In genomic region chr3:155184027-155184426, GRCh38 we compare ENCODE assay signal across 18 cellular contexts.
DNase-seq lines count a peak whose midpoint lies in the region; ATAC-seq and TF ChIP-seq lines count a peak whose summit lies in the region.
"Had no signal": no experiment of that assay in that cellular context is flagged by ENCODE, and none has a peak within 500 bp of the region (broad histone marks: within the 10 kb centered on the region; RNA-seq: fewer than 3 reads in every experiment).

No MANE protein-coding gene starts in this region.

- no peak overlapping the region for H2AK9ac ChIP-seq in IMR-90 (replicated peaks; ENCODE audit: low read depth, low read length, poor library complexity)

- no peaks in the 10 kb centered on the region for H4K20me1 ChIP-seq in IMR-90 (ENCODE audit: insufficient read depth, low read length)

- no peak overlapping the region for H3K4ac ChIP-seq in IMR-90 (ENCODE audit: low read depth, low read length)

- peaks cover 3% of the 10 kb centered on the region for H3K4me1 ChIP-seq in IMR-90 (ENCODE audit: control insufficient read depth, insufficient read depth, low read length)
- H3K4me1 ChIP-seq: pancreas, suprapubic skin had no signal

- H3K79me1 ChIP-seq in IMR-90 (ENCODE audit: low read depth in 1 of 2, low read length in 2 of 2): no peaks in the 10 kb centered on the region

- H2AFZ ChIP-seq in IMR-90 (replicated peaks; ENCODE audit: low read length, poor library complexity): no peak overlapping the region

- DNase-seq in IMR-90 (no peak), fibroblast of the aortic adventitia (ENCODE audit: low read depth) (peak; percentile 20), pons (ENCODE audit: low spot score) (no peak), Ammon's horn (ENCODE audit: low spot score) (no peak)
- DNase-seq: activated CD8-positive, alpha-beta memory T cell treated with anti-CD3 and anti-CD28 coated beads for 24 hours; activated gamma-delta T cell treated with Interleukin-2 at 50 U/mL for 16 hours; CD4-positive, CD25-positive, alpha-beta regulatory T cell; mesendoderm; NCI-H1092; NCI-H226; pancreas; spleen; T-helper 9 cell had no signal

- ATAC-seq in GM18505 (IDR thresholded peaks at IDR 0.05; ENCODE audit: unreplicated experiment) (peak; percentile 71), GM21515 (IDR thresholded peaks at IDR 0.05; ENCODE audit: unreplicated experiment) (peak; percentile 69), IMR-90 (ENCODE audit: low read depth) (no peak), GM19035 (IDR thresholded peaks at IDR 0.05; ENCODE audit: unreplicated experiment) (no peak), HG02571 (IDR thresholded peaks at IDR 0.05; ENCODE audit: unreplicated experiment) (no peak)
- ATAC-seq: pancreas had no signal

- H3K4me3 ChIP-seq in IMR-90 (ENCODE audit: insufficient read depth, low read depth, low read length) (no peak overlapping the region), fibroblast of the aortic adventitia (ENCODE audit: low read depth, low read length) (no peak overlapping the region)
- H3K4me3 ChIP-seq: pancreas, spleen, suprapubic skin had no signal

- CTCF ChIA-PET in IMR-90 (lab: Yijun Ruan, JAX): no interaction called here

- in situ Hi-C loops in IMR-90 (cut with MboI; ENCODE audit: low sequenced_read_pairs): no loop called here

- H2BK120ac ChIP-seq in IMR-90 (ENCODE audit: low read depth, low read length): no peak overlapping the region

- no peak overlapping the region for H2BK20ac ChIP-seq in IMR-90 (ENCODE audit: low read depth, low read length)

- no peak overlapping the region for H3K23ac ChIP-seq in IMR-90 (ENCODE audit: low read depth, low read length)

- no peak overlapping the region for H3K9ac ChIP-seq in IMR-90 (ENCODE audit: low read depth, low read length)

- H3K27me3 ChIP-seq in IMR-90 (ENCODE audit: control insufficient read depth, insufficient read depth, low read length): no peaks in the 10 kb centered on the region
- H3K27me3 ChIP-seq: pancreas, spleen, suprapubic skin had no signal

- H4K91ac ChIP-seq in IMR-90 (ENCODE audit: insufficient read depth, low read depth, low read length): no peak overlapping the region

- peak overlapping the region; percentile 56; the same call in 1 of the 2 replicates for H3K18ac ChIP-seq in IMR-90 (ENCODE audit: low read depth, low read length)

- peak overlapping the region; percentile 91; the same call in 1 of the 2 replicates for H4K5ac ChIP-seq in IMR-90 (ENCODE audit: low read depth, low read length)

- TF ChIP-seq CTCF in IMR-90 (conservative IDR thresholded peaks at IDR 0.05; ENCODE audit: low read depth, low read length) (no peak), fibroblast of the aortic adventitia (IDR thresholded peaks at IDR 0.05; ENCODE audit: insufficient read depth, low read length) (no peak)

- intact Hi-C loops in IMR-90 (cut with micrococcal nuclease): no loop called here

- no peak overlapping the region for H3K56ac ChIP-seq in IMR-90 (ENCODE audit: extremely low read depth, insufficient read depth, low read length)

- H4K8ac ChIP-seq in IMR-90 (ENCODE audit: low read depth in 2 of 2, low read length in 2 of 2): no peak overlapping the region

- no peak overlapping the region for H2BK5ac ChIP-seq in IMR-90 (ENCODE audit: low read depth, low read length, poor library complexity, severe bottlenecking)

- H3K9me1 ChIP-seq in IMR-90 (ENCODE audit: insufficient read depth, low read length): peaks cover 2% of the 10 kb centered on the region; the same call in 1 of the 2 replicates

- no TSS peak for BruUV-seq in IMR-90 (replicated peaks; lab: Mats Ljungman, UMichigan)

- peak overlapping the region; percentile 90 for H3K4me2 ChIP-seq in IMR-90 (ENCODE audit: low read depth, low read length)

- POLR2A ChIA-PET in IMR-90 (lab: Charles Lee; ENCODE audit: unreplicated experiment): no interaction called here

- H2AK5ac ChIP-seq in IMR-90 (ENCODE audit: low read depth, low read length): no peak overlapping the region

- no peaks in the 10 kb centered on the region for H3K9me3 ChIP-seq in IMR-90 (ENCODE audit: control insufficient read depth, insufficient read depth, low read length)
- H3K9me3 ChIP-seq: pancreas, spleen, suprapubic skin had no signal

- WGBS in IMR-90 (ENCODE audit: extremely low coverage in 2 of 2, insufficient read length in 1 of 2), 2 experiments: no CpG with 5 or more reads among the region's 1 CpG

- TF ChIP-seq RAD21 in IMR-90 (IDR thresholded peaks at IDR 0.05; ENCODE audit: low read length): no peak

- TF ChIP-seq POLR2A in GM18505 (IDR thresholded peaks at IDR 0.05; ENCODE audit: borderline replicate concordance, extremely low read depth, insufficient read depth, insufficient read length) (no peak), IMR-90 (IDR thresholded peaks at IDR 0.05; ENCODE audit: low read depth, low read length) (no peak)

- H3K27ac ChIP-seq in IMR-90 (ENCODE audit: insufficient read depth, low read length): no peak overlapping the region
- H3K27ac ChIP-seq: pancreas, suprapubic skin had no signal

- no peaks in the 10 kb centered on the region for H3K36me3 ChIP-seq in IMR-90 (ENCODE audit: control insufficient read depth, insufficient read depth, low read length)
- H3K36me3 ChIP-seq: pancreas, spleen, suprapubic skin had no signal

- H2BK15ac ChIP-seq in IMR-90 (ENCODE audit: low read depth, low read length): no peak overlapping the region

- H3K14ac ChIP-seq in IMR-90 (replicated peaks; ENCODE audit: low read depth, low read length): no peak overlapping the region; the same call in 1 of the 2 replicates

- dilution Hi-C loops in IMR-90 (cut with HindIII; ENCODE audit: low sequenced_read_pairs, unreplicated experiment): no loop called here

TF ChIP-seq in IMR-90, 13 proteins besides CTCF, POLR2A, EP300 and RAD21:
- TF ChIP-seq RCOR1 (IDR thresholded peaks at IDR 0.05; ENCODE audit: insufficient replicate concordance, low read length) (no peak), SMC3 (IDR thresholded peaks at IDR 0.05; ENCODE audit: low read depth, low read length) (no peak), MAFK (IDR thresholded peaks at IDR 0.05; ENCODE audit: low read depth, low read length) (no peak), CHD1 (IDR thresholded peaks at IDR 0.05; ENCODE audit: low read depth, low read length) (no peak), NFE2L2 (IDR thresholded peaks at IDR 0.05; ENCODE audit: low read depth, low read length) (no peak), ELK1 (IDR thresholded peaks at IDR 0.05; ENCODE audit: borderline replicate concordance, low read depth, low read length) (no peak), RFX5 (IDR thresholded peaks at IDR 0.05; ENCODE audit: low read depth, low read length) (no peak), MAZ (IDR thresholded peaks at IDR 0.05; ENCODE audit: borderline replicate concordance, low read depth, low read length) (no peak), BHLHE40 (IDR thresholded peaks at IDR 0.05; ENCODE audit: low read depth, low read length) (no peak)
- TF ChIP-seq, protein P1, sequence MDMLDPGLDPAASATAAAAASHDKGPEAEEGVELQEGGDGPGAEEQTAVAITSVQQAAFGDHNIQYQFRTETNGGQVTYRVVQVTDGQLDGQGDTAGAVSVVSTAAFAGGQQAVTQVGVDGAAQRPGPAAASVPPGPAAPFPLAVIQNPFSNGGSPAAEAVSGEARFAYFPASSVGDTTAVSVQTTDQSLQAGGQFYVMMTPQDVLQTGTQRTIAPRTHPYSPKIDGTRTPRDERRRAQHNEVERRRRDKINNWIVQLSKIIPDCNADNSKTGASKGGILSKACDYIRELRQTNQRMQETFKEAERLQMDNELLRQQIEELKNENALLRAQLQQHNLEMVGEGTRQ (IDR thresholded peaks at IDR 0.05; ENCODE audit: low read depth, low read length): no peak

Comparison
In these comparisons a context has a peak if more than half of its experiments do, and no peak if none do; other contexts are left out.
1. ATAC-seq: peak in GM18505 (single experiment) and GM21515 (single experiment); none in IMR-90 (single experiment), GM19035 (single experiment) and HG02571 (single experiment).